In the genomic region with DNA sequence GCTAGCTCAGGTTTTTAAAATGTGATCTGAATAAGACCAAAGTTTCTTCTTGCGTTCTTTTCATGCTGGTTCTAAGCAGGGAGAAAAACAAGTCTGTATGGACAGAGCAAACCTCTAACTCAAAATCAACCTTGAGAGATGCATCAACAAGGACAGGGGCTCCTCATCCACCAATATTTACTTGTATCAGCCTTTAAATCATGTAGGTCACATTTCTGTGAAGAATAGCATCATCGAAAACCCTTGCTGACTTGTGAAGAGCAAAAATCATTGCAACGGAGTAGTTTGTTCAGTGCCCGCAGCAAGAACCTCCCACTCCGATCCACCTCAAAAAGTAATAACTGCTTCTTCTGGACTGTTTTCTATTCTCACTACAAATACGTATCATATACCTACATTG, we compare ENCODE assay signal across 8 cellular contexts. TPM values are rescaled to one million over a fixed set of nuclear protein-coding genes. Genes with fewer than 3 reads are reported as not detected.
A peak's percentile ranks its signal among the peaks of the same experiment; 100 is the strongest.
DNase-seq lines count a peak whose midpoint lies in the region; ATAC-seq and TF ChIP-seq lines count a peak whose summit lies in the region.

No MANE protein-coding gene starts in this region.

- BruUV-seq in PC-9 (replicated peaks; lab: Mats Ljungman, UMichigan), result no TSS peak

- intact Hi-C loops in CD4-positive, alpha-beta T cell (cut with DNase I, micrococcal nuclease), result loop anchor here in 1 of 2 experiments (10.0 kb wide), 1 partner anchor 78 kb away; no protein-coding TSS in a partner anchor
- intact Hi-C loops in PC-9 (cut with micrococcal nuclease; ENCODE audit: unreplicated experiment) (loop anchor here (2.0 kb wide), 1 partner anchor 24 kb away; no protein-coding TSS in a partner anchor), ovary (cut with DNase I) (no loop called here)

- TF ChIP-seq EP300 in ovary (IDR thresholded peaks at IDR 0.05), result no peak

- H3K4me3 Mint-ChIP-seq in CD4-positive, alpha-beta T cell, result peak overlapping the region; percentile 97

- peak overlapping the region; percentile 78 for H3K4me3 ChIP-seq in PC-9
- peak overlapping the region; percentile 67 for H3K4me3 ChIP-seq in ovary

- H3K36me3 ChIP-seq in PC-9 (ENCODE audit: low read depth), result no peaks in the 10 kb centered on the region
- no peaks in the 10 kb centered on the region for H3K36me3 ChIP-seq in ovary

- H3K27ac Mint-ChIP-seq in CD4-positive, alpha-beta T cell, result peak overlapping the region; percentile 19

- 3 to 6% (median 5%) methylated on average over 6 of the region's 6 CpGs for WGBS in ovary, 3 donors

- POLR2A ChIA-PET in CD4-positive, alpha-beta T cell (lab: Charles Lee), result no interaction called here
- POLR2A ChIA-PET in PC-9 (lab: Charles Lee; ENCODE audit: unreplicated experiment), result no interaction called here

- peaks cover 30% of the 10 kb centered on the region for H3K4me1 Mint-ChIP-seq in CD4-positive, alpha-beta T cell (ENCODE audit: low read depth)

- ATAC-seq in CD4-positive, alpha-beta T cell (ENCODE audit: poor library complexity), result no peak
- ATAC-seq in HG02884 (IDR thresholded peaks at IDR 0.05; ENCODE audit: unreplicated experiment) (no peak), HG02759 (IDR thresholded peaks at IDR 0.05; ENCODE audit: unreplicated experiment) (no peak), GM21825 (IDR thresholded peaks at IDR 0.05; ENCODE audit: unreplicated experiment) (no peak)

- no peaks in the 10 kb centered on the region for H3K27me3 Mint-ChIP-seq in CD4-positive, alpha-beta T cell

- DNase-seq in CD4-positive, alpha-beta T cell, result no peak
- no peak for DNase-seq in PC-9
- no peak for DNase-seq in epithelial cell of prostate (ENCODE audit: low read depth, low spot score)
- no peak for DNase-seq in ovary
- DNase-seq in NCI-H82 (lab: John Stamatoyannopoulos, UW), result no peak

- H2AFZ ChIP-seq in PC-9, result peak overlapping the region; percentile 91

- H3K27me3 ChIP-seq in CD4-positive, alpha-beta T cell (ENCODE audit: control insufficient read depth, insufficient read depth, low read length), result no peaks in the 10 kb centered on the region
- no peaks in the 10 kb centered on the region for H3K27me3 ChIP-seq in PC-9 (ENCODE audit: insufficient read depth, low read depth)
- H3K27me3 ChIP-seq in ovary, result no peaks in the 10 kb centered on the region

- no peaks in the 10 kb centered on the region for H4K20me1 ChIP-seq in PC-9 (ENCODE audit: insufficient read depth)

- CTCF ChIA-PET in CD4-positive, alpha-beta T cell (lab: Charles Lee), result interaction anchor here (1.7 kb wide), 1 partner anchor 23 kb away, joined by 7 read pairs; a partner anchor contains a TSS
- CTCF ChIA-PET in PC-9 (lab: Charles Lee), result no interaction called here

- H3K27ac ChIP-seq in CD4-positive, alpha-beta T cell (ENCODE audit: low read depth, low read length), result no peak overlapping the region
- H3K27ac ChIP-seq in PC-9 (peak overlapping the region; percentile 67), epithelial cell of prostate (peak overlapping the region; percentile 85), ovary (peak overlapping the region in 1 of 2 donors; percentile 91)

- no peak for TF ChIP-seq POLR2A in ovary (IDR thresholded peaks at IDR 0.05)

- no peak for TF ChIP-seq CTCF in CD4-positive, alpha-beta T cell (IDR thresholded peaks at IDR 0.05)
- TF ChIP-seq CTCF in PC-9 (conservative IDR thresholded peaks at IDR 0.05) (no peak), ovary (IDR thresholded peaks at IDR 0.05) (no peak)

- peak overlapping the region; percentile 77 for H3K4me2 ChIP-seq in PC-9

- peaks cover 9% of the 10 kb centered on the region; the same call in 1 of the 2 replicates for H3F3A ChIP-seq in PC-9 (ENCODE audit: insufficient read depth, low read depth)

- H3K9me3 Mint-ChIP-seq in CD4-positive, alpha-beta T cell, result no peaks in the 10 kb centered on the region

- H3K4me1 ChIP-seq in PC-9 (replicated peaks; ENCODE audit: insufficient read depth) (peaks cover 19% of the 10 kb centered on the region), ovary (ENCODE audit: insufficient read depth) (peaks cover 4% of the 10 kb centered on the region)

- no peaks in the 10 kb centered on the region for H3K9me3 ChIP-seq in CD4-positive, alpha-beta T cell (ENCODE audit: control insufficient read depth, low read length)
- H3K9me3 ChIP-seq in PC-9 (ENCODE audit: insufficient read depth, low read depth), result no peaks in the 10 kb centered on the region
- H3K9me3 ChIP-seq in ovary, result no peaks in the 10 kb centered on the region

- peaks cover 7% of the 10 kb centered on the region for H3K36me3 Mint-ChIP-seq in CD4-positive, alpha-beta T cell (ENCODE audit: low read depth)

- peaks cover 10% of the 10 kb centered on the region; the same call in 1 of the 2 replicates for H3K79me2 ChIP-seq in PC-9 (ENCODE audit: low read depth)

- H3K9me2 ChIP-seq in PC-9 (ENCODE audit: insufficient read depth), result no peaks in the 10 kb centered on the region

RNA-seq across cellular contexts. Expression of a gene that starts 1.2 kb away (rescaled TPM):
- total RNA-seq in CD4-positive, alpha-beta T cell, result 1 to 10 TPM; 1.1 to 1.7 TPM
- 29.3 and 35.2 TPM in 2 replicates for total RNA-seq in PC-9 (2021)
- 10 to 100 TPM; 10.1 to 27.8 (median 19.6) TPM for total RNA-seq in ovary
- polyA plus RNA-seq in ovary, result 10 to 100 TPM in 1 of 2 donors, 1 to 10 TPM in 1; 8.2 to 24.9 TPM

RNA-seq across cellular contexts. Expression of a gene that starts 22.8 kb away (rescaled TPM):
- total RNA-seq in CD4-positive, alpha-beta T cell, result 1 to 10 TPM; 4.4 to 5.4 TPM
- total RNA-seq in PC-9 (2021), result 22.7 and 27.4 TPM in 2 replicates
- 10 to 100 TPM in 5 of 7 donors, 1 to 10 TPM in 2; 6.5 to 13.2 (median 11.0) TPM for total RNA-seq in ovary
- 10 to 100 TPM in 1 of 2 donors, 1 to 10 TPM in 1; 8.9 to 10.7 TPM for polyA plus RNA-seq in ovary

Comparison
In these comparisons a context has a peak if more than half of its experiments do, and no peak if none do; other contexts are left out.
1. RNA of a gene that starts 1.2 kb away (total RNA-seq): 29.3 to 35.2 TPM in PC-9 and 10.1 to 27.8 TPM in ovary; 1.1 to 1.7 TPM in CD4-positive, alpha-beta T cell; every median in the first group is over 4 times any median in the second.